17 cellular contexts compared by ENCODE assay signal in the genomic region with DNA sequence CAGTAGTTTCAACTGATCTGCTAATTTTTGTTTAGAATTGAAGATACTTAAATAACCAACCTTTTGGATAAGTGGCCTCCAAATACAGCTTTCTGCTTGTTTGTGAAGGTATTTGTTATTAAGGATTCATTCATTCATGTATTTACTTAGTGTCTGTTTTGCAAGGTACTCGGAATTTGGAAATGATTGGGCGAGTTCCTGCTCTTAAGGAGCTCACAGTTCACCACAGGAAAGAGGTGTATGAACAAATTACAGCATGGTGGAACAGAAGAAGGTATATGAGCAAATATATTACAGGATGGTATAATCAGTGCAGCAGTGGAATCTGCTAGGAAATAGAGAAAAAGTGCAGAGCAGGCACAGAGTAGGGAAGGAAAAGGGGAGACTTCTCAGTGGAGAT. TPM values are rescaled to one million over a fixed set of nuclear protein-coding genes. Genes with fewer than 3 reads are reported as not detected.
A peak's percentile ranks its signal among the peaks of the same experiment; 100 is the strongest.
DNase-seq lines count a peak whose midpoint lies in the region; ATAC-seq, FAIRE-seq and TF ChIP-seq lines count a peak whose summit lies in the region.
"Had no signal": no experiment of that assay in that cellular context is flagged by ENCODE, and none has a peak within 500 bp of the region (broad histone marks: within the 10 kb centered on the region; RNA-seq: fewer than 3 reads in every experiment).

No MANE protein-coding gene starts in this region.

- H3K9me3 ChIP-seq in HepG2 (ENCODE audit: low read length) = no peaks in the 10 kb centered on the region
- H3K9me3 ChIP-seq in right lobe of liver = no peaks in the 10 kb centered on the region
- no peaks in the 10 kb centered on the region for H3K9me3 ChIP-seq in RWPE2 (ENCODE audit: severe bottlenecking)
- H3K9me3 ChIP-seq in iPS-18a (ENCODE audit: control insufficient read depth, low read depth, low read length) = no peaks in the 10 kb centered on the region
- H3K9me3 ChIP-seq in upper lobe of left lung = no peaks in the 10 kb centered on the region

- CTCF ChIA-PET in HepG2 (lab: Yijun Ruan, JAX; ENCODE audit: low intra/inter-chr PET ratio, low total read pairs) = interaction anchor here (1.1 to 2.0 kb wide), 2 partner anchors 27 to 175 kb away, joined by 4 to 5 read pairs; no protein-coding TSS in a partner anchor

- H4K20me1 ChIP-seq in HepG2 (ENCODE audit: insufficient read depth, low read length) = peaks cover 93% of the 10 kb centered on the region

- no peaks in the 10 kb centered on the region for H3K36me3 Mint-ChIP-seq in type B pancreatic cell

- H3K36me3 ChIP-seq in HepG2 (replicated peaks in 1 of 2; ENCODE audit: control insufficient read depth in 1 of 2, insufficient read depth in 2 of 2, low read length in 2 of 2) = no peaks in the 10 kb centered on the region; a peak in 1 of 5 replicates
- H3K36me3 ChIP-seq in right lobe of liver = no peaks in the 10 kb centered on the region
- peaks cover 31% of the 10 kb centered on the region for H3K36me3 ChIP-seq in RWPE2 (ENCODE audit: low read depth)
- no peaks in the 10 kb centered on the region for H3K36me3 ChIP-seq in iPS-18a (ENCODE audit: control insufficient read depth, low read depth, low read length)
- H3K36me3 ChIP-seq in upper lobe of left lung = no peaks in the 10 kb centered on the region

- TF ChIP-seq EP300 in HepG2 (IDR thresholded peaks at IDR 0.05; ENCODE audit: low read depth in 2 of 2, low read length in 2 of 2) (peak in 1 of 2 experiments; percentile 67; a peak in 1 of 4 replicates), HepG2 (CRISPR knock-in tag; IDR thresholded peaks at IDR 0.05; ENCODE audit: borderline replicate concordance) (no peak), upper lobe of left lung (IDR thresholded peaks at IDR 0.05) (no peak)

- FAIRE-seq in HepG2 (lab: Jason Lieb, UNC) = no peak
- FAIRE-seq: GM12891, GM18507, H54 had no signal

- no peak for TF ChIP-seq RAD21 in HepG2 (CRISPR knock-in tag; IDR thresholded peaks at IDR 0.05)

- no peak overlapping the region for H3K27ac Mint-ChIP-seq in type B pancreatic cell

- WGBS in HepG2 (ENCODE audit: low lambda C conversion rate) = 13% methylated on average over 2 of the region's 2 CpGs
- WGBS in right lobe of liver (ENCODE audit: insufficient coverage, low coverage, low lambda C conversion rate, missing lambda C conversion rate) = 14% methylated on average over 2 of the region's 2 CpGs
- 37 to 56% methylated on average over 2 of the region's 2 CpGs for WGBS in upper lobe of left lung, 2 donors

- H3K9ac ChIP-seq in HepG2 (ENCODE audit: insufficient read depth, low read depth, low read length) (peak overlapping the region; percentile 5; the same call in 1 of the 2 replicates), iPS-18a (ENCODE audit: low read length) (no peak overlapping the region)

- H3K4me1 ChIP-seq in HepG2 (ENCODE audit: insufficient read depth, low read length) = peaks cover 70% of the 10 kb centered on the region
- H3K4me1 ChIP-seq in right lobe of liver = peaks cover 0 to 74% (median 16%) of the 10 kb centered on the region in 4 donors
- peaks cover 41% of the 10 kb centered on the region for H3K4me1 ChIP-seq in RWPE2 (ENCODE audit: insufficient read depth, poor library complexity, severe bottlenecking)
- H3K4me1 ChIP-seq in iPS-18a (ENCODE audit: control insufficient read depth, low read depth, low read length) = peaks cover 55% of the 10 kb centered on the region
- H3K4me1 ChIP-seq in upper lobe of left lung = peaks cover 56 to 73% (median 62%) of the 10 kb centered on the region in 4 donors

- peak overlapping the region; percentile 6 to 99 (median 99); a peak in 3 of 6 replicates for H3K4me3 ChIP-seq in HepG2 (replicated peaks in 1 of 3; ENCODE audit: insufficient read depth in 1 of 3, low read depth in 2 of 3, low read length in 3 of 3)
- no peak overlapping the region for H3K4me3 ChIP-seq in right lobe of liver
- no peak overlapping the region for H3K4me3 ChIP-seq in RWPE2 (ENCODE audit: severe bottlenecking)
- H3K4me3 ChIP-seq in iPS-18a (ENCODE audit: low read length) = peak overlapping the region; percentile 14
- no peak overlapping the region for H3K4me3 ChIP-seq in upper lobe of left lung

- no peaks in the 10 kb centered on the region; a peak in 1 of 5 replicates for H3K27me3 ChIP-seq in HepG2 (ENCODE audit: control insufficient read depth in 1 of 2, insufficient read depth in 2 of 2, low read length in 2 of 2)
- no peaks in the 10 kb centered on the region for H3K27me3 ChIP-seq in right lobe of liver
- no peaks in the 10 kb centered on the region for H3K27me3 ChIP-seq in RWPE2 (ENCODE audit: insufficient read depth, poor library complexity, severe bottlenecking)
- H3K27me3 ChIP-seq in iPS-18a (ENCODE audit: control insufficient read depth, insufficient read depth, low read length) = no peaks in the 10 kb centered on the region
- H3K27me3 ChIP-seq in upper lobe of left lung = no peaks in the 10 kb centered on the region

- H3K4me1 Mint-ChIP-seq in type B pancreatic cell (ENCODE audit: unreplicated experiment) = peaks cover 6% of the 10 kb centered on the region

- H3K4me3 Mint-ChIP-seq in type B pancreatic cell = peak overlapping the region; percentile 2

- in situ Hi-C loops in HepG2 (cut with HindIII; ENCODE audit: extremely low pct_ligation_motif_present, low pct_unique_long_range_greater_than_20kb) = no loop called here

- no TSS peak for BruUV-seq in HepG2 (replicated peaks; lab: Mats Ljungman, UMichigan)

- peaks cover 95% of the 10 kb centered on the region for H3K79me2 ChIP-seq in HepG2 (ENCODE audit: insufficient read depth, low read length)

- peak; percentile 71 for DNase-seq in HepG2 (ENCODE audit: low spot score)
- DNase-seq in right lobe of liver = no peak
- no peak for DNase-seq in RWPE2 (ENCODE audit: low spot score)
- no peak for DNase-seq in type B pancreatic cell (ENCODE audit: extremely low spot score, unreplicated experiment)
- no peak for DNase-seq in upper lobe of left lung
- no peak for DNase-seq in effector CD4-positive, alpha-beta T cell
- DNase-seq in pons (ENCODE audit: low spot score) = no peak
- DNase-seq: GDM1, IMR-90, MV-4-11, NCI-H1417, NCI-H187 treated with DMSO at 0.1 percent for 48 hours, NCI-H69 had no signal

- ATAC-seq in HepG2 (no peak), right lobe of liver (no peak), RWPE2 (ENCODE audit: low read depth) (no peak), upper lobe of left lung (ENCODE audit: low FRiP score in 2 of 2) (no peak)

- H3K27ac ChIP-seq in HepG2 (ENCODE audit: extremely low read length, insufficient read depth, low read length) (peak overlapping the region; percentile 1), right lobe of liver (peak overlapping the region in 1 of 3 donors; percentile 2), RWPE2 (ENCODE audit: poor library complexity, severe bottlenecking) (peak overlapping the region; percentile 88), iPS-18a (ENCODE audit: low read length) (no peak overlapping the region), upper lobe of left lung (no peak overlapping the region)

- H3K9me3 Mint-ChIP-seq in type B pancreatic cell = no peaks in the 10 kb centered on the region

- POLR2A ChIA-PET in HepG2 (lab: Yijun Ruan, JAX) = interaction anchor here (0.7 to 8.4 kb wide), 6 partner anchors 10 to 157 kb away, joined by 3 to 68 read pairs (median 8); no protein-coding TSS in a partner anchor

- H2AFZ ChIP-seq in HepG2 (ENCODE audit: low read length) = no peak overlapping the region

- H3K4me2 ChIP-seq in HepG2 (ENCODE audit: low read depth, low read length) = peak overlapping the region; percentile 91

- no peaks in the 10 kb centered on the region for H3K27me3 Mint-ChIP-seq in type B pancreatic cell

- TF ChIP-seq CTCF in HepG2 (CRISPR knock-in tag; IDR thresholded peaks at IDR 0.05) (no peak), right lobe of liver (IDR thresholded peaks at IDR 0.05) (no peak), RWPE2 (IDR thresholded peaks at IDR 0.05; ENCODE audit: poor library complexity, severe bottlenecking) (no peak), type B pancreatic cell (conservative IDR thresholded peaks at IDR 0.05) (no peak), upper lobe of left lung (IDR thresholded peaks at IDR 0.05) (no peak)

- intact Hi-C loops in HepG2 (cut with micrococcal nuclease; ENCODE audit: unreplicated experiment) (loop anchor here (2.0 kb wide), 1 partner anchor 14 kb away; no protein-coding TSS in a partner anchor), right lobe of liver (cut with DNase I) (loop anchor here in 1 of 2 donors (10.0 kb wide), 1 partner anchor 70 kb away; no protein-coding TSS in a partner anchor)

- TF ChIP-seq POLR2A in HepG2 (IDR thresholded peaks at IDR 0.05; ENCODE audit: insufficient read depth in 1 of 2, low read depth in 2 of 2, low read length in 2 of 2) (no peak), right lobe of liver (IDR thresholded peaks at IDR 0.05) (no peak), upper lobe of left lung (IDR thresholded peaks at IDR 0.05) (no peak)

TF ChIP-seq in HepG2, 621 proteins besides CTCF, POLR2A, EP300 and RAD21 (continues in another document):
- TF ChIP-seq ZMAT3 (CRISPR knock-in tag; conservative IDR thresholded peaks at IDR 0.05) = no peak
- TF ChIP-seq CBX5 (CRISPR knock-in tag; IDR thresholded peaks at IDR 0.05; ENCODE audit: borderline replicate concordance) = no peak

RNA-seq across cellular contexts. Expression of gene ACSL3, which starts 4.5 kb away (rescaled TPM):
- total RNA-seq in HepG2 (2016; rRNA removed; fragmentation: Illumina TruSeq; extraction: Trizol) (168 and 305 TPM in 2 replicates), right lobe of liver (10 to 100 TPM; 31.1 to 73.0 (median 49.9) TPM), type B pancreatic cell (ENCODE audit: low replicate concordance) (95.8 and 96.5 TPM in 2 replicates), upper lobe of left lung (10 to 100 TPM; 35.6 to 86.0 (median 69.9) TPM)
- 76.3 and 94.9 TPM in 2 replicates for total RNA-seq in HepG2 (2016; cell fraction: cytosol; rRNA removed; fragmentation: Illumina TruSeq; extraction: Trizol; ENCODE audit: low read depth)
- 169 and 295 TPM in 2 replicates for total RNA-seq in HepG2 (2016; cell fraction: insoluble cytoplasmic fraction; rRNA removed; fragmentation: Illumina TruSeq; extraction: Trizol)
- total RNA-seq in HepG2 (2016; cell fraction: membrane; rRNA removed; fragmentation: Illumina TruSeq; extraction: Trizol) = 55.2 and 64.8 TPM in 2 replicates
- total RNA-seq in HepG2 (2016; cell fraction: nucleus; rRNA removed; fragmentation: Illumina TruSeq; extraction: Trizol) = 307 and 341 TPM in 2 replicates
- polyA plus RNA-seq in HepG2 (2011; rRNA removed) = 365 and 432 TPM in 2 replicates
- 235 and 319 TPM in 2 replicates for polyA plus RNA-seq in HepG2 (2011; cell fraction: cytosol; rRNA removed)
- 101 and 136 TPM in 2 replicates for polyA plus RNA-seq in HepG2 (2011; cell fraction: nucleus; rRNA removed)
- polyA plus RNA-seq in HepG2 (2012) = 299 and 342 TPM in 2 replicates
- 9.3 and 12.3 TPM in 2 replicates for polyA plus RNA-seq in HepG2 (2016; cell fraction: cytosol; fragmentation: Illumina TruSeq; extraction: Trizol; ENCODE audit: low read depth)
- polyA plus RNA-seq in HepG2 (2016; cell fraction: insoluble cytoplasmic fraction; fragmentation: Illumina TruSeq; extraction: Trizol; ENCODE audit: low read depth) = 107 and 108 TPM in 2 replicates
- polyA plus RNA-seq in HepG2 (2016; cell fraction: membrane; fragmentation: Illumina TruSeq; extraction: Trizol; ENCODE audit: low read depth) = 14.4 and 18.9 TPM in 2 replicates
- polyA plus RNA-seq in HepG2 (2016; cell fraction: nucleus; fragmentation: Illumina TruSeq; extraction: Trizol; ENCODE audit: insufficient read depth, low read depth) = 272 TPM in 2 replicates
- polyA minus RNA-seq in HepG2 (2011; rRNA and poly(A)+ RNA removed; ENCODE audit: low replicate concordance) = 80.5 and 445 TPM in 2 replicates
- polyA minus RNA-seq in HepG2 (2011; cell fraction: cytosol; rRNA and poly(A)+ RNA removed) = 370 and 593 TPM in 2 replicates
- polyA minus RNA-seq in HepG2 (2011; cell fraction: nucleus; rRNA and poly(A)+ RNA removed) = 667 and 745 TPM in 2 replicates

Comparison
In these comparisons a context has a peak if more than half of its experiments do, and no peak if none do; other contexts are left out.
1. H3K4me3 ChIP-seq: peak in HepG2 (3 of 3) and iPS-18a (single experiment); none in right lobe of liver (0 of 3), RWPE2 (single experiment) and upper lobe of left lung (0 of 4).
2. H3K27ac ChIP-seq: peak in HepG2 (single experiment) and RWPE2 (single experiment); none in iPS-18a (single experiment) and upper lobe of left lung (0 of 4).